ENCODE assay signal across 8 cellular contexts in genomic region chr3:15405448-15406050, GRCh38. TPM values are rescaled to one million over a fixed set of nuclear protein-coding genes. Genes with fewer than 3 reads are reported as not detected.
DNase-seq lines count a peak whose midpoint lies in the region; FAIRE-seq and TF ChIP-seq lines count a peak whose summit lies in the region.

No MANE protein-coding gene starts in this region.

- H4K20me1 ChIP-seq in endothelial cell of umbilical vein (replicated peaks; ENCODE audit: control insufficient read depth, extremely low read depth, insufficient read depth, low read length), result no peaks in the 10 kb centered on the region

- no peak overlapping the region for H2AFZ ChIP-seq in endothelial cell of umbilical vein (ENCODE audit: low read depth, low read length)

- H3K27ac ChIP-seq in A673 (ENCODE audit: low read depth, low read length, poor library complexity, severe bottlenecking) (no peak overlapping the region), endothelial cell of umbilical vein (ENCODE audit: insufficient read depth, low read depth, low read length) (no peak overlapping the region)

- FAIRE-seq in endothelial cell of umbilical vein (lab: Jason Lieb, UNC), result peak; percentile 82

- no peaks in the 10 kb centered on the region for H3K79me2 ChIP-seq in endothelial cell of umbilical vein (ENCODE audit: control insufficient read depth, insufficient read depth, low read length)

- in situ Hi-C loops in KBM-7 (cut with MboI; ENCODE audit: low pct_unique_long_range_greater_than_20kb, low sequenced_read_pairs), result loop anchor here (25.0 kb wide), 1 partner anchor 468 kb away; the partner anchor contains the start of gene NR2C2

- POLR2A ChIA-PET in A673 (lab: Charles Lee; ENCODE audit: low non-redundant PET) (interaction anchor here (0.6 kb wide), 2 partner anchors 20 to 40 kb away, joined by 3 to 5 read pairs; no protein-coding TSS in a partner anchor), GM10248 (lab: Yijun Ruan, JAX) (interaction anchor here (1.2 kb wide), 1 partner anchor 137 kb away, joined by 5 read pairs; no protein-coding TSS in a partner anchor), endothelial cell of umbilical vein (lab: Charles Lee) (interaction anchor here (0.6 to 1.9 kb wide), 3 partner anchors 78 to 200 kb away, joined by 4 to 8 read pairs (median 6); partner anchors contain the start of gene CAPN7)

- H3K9me1 ChIP-seq in endothelial cell of umbilical vein (replicated peaks; ENCODE audit: control insufficient read depth, extremely low read depth, insufficient read depth, low read length), result no peaks in the 10 kb centered on the region

- DNase-seq in A673 (ENCODE audit: low spot score) (peak; percentile 73), GM10248 (ENCODE audit: extremely low spot score) (peak; percentile 58), KBM-7 (peak; percentile 66), RPMI8226 (peak; percentile 69), endothelial cell of umbilical vein (ENCODE audit: low read depth, low spot score) (peak; percentile 71), middle frontal gyrus (ENCODE audit: extremely low spot score, low spot score) (peak; percentile 14), COR-L47 (lab: John Stamatoyannopoulos, UW) (no peak), NK-92 (lab: John Stamatoyannopoulos, UW; ENCODE audit: unreplicated experiment) (no peak)

- no peaks in the 10 kb centered on the region for H3K9me3 ChIP-seq in A673 (ENCODE audit: low read depth, low read length, poor library complexity, severe bottlenecking)
- no peaks in the 10 kb centered on the region for H3K9me3 ChIP-seq in endothelial cell of umbilical vein (replicated peaks; ENCODE audit: control insufficient read depth, insufficient read depth, low read length)

- H3K4me2 ChIP-seq in endothelial cell of umbilical vein (ENCODE audit: insufficient read depth, low read length), result no peak overlapping the region

- H3K4me3 ChIP-seq in A673 (ENCODE audit: low read depth, low read length, poor library complexity, severe bottlenecking), result no peak overlapping the region
- H3K4me3 ChIP-seq in endothelial cell of umbilical vein (replicated peaks in 1 of 3; ENCODE audit: insufficient read depth in 1 of 3, low read depth in 1 of 3, low read length in 3 of 3), result no peak overlapping the region

- BruUV-seq in A673 (replicated peaks; lab: Mats Ljungman, UMichigan) (no TSS peak), endothelial cell of umbilical vein (replicated peaks; lab: Mats Ljungman, UMichigan) (no TSS peak)

- intact Hi-C loops in A673 (cut with micrococcal nuclease; ENCODE audit: unreplicated experiment), result loop anchor here (1.0 to 5.0 kb wide), 2 partner anchors 203 to 288 kb away; no protein-coding TSS in a partner anchor
- intact Hi-C loops in endothelial cell of umbilical vein (cut with micrococcal nuclease), result loop anchor here (1.0 to 2.0 kb wide), 6 partner anchors 137 to 297 kb away; partner anchors contain the start of gene CAPN7

- H3K9ac ChIP-seq in endothelial cell of umbilical vein (replicated peaks; ENCODE audit: extremely low read depth, insufficient read depth, low read length), result no peak overlapping the region

- H3K4me1 ChIP-seq in A673 (ENCODE audit: insufficient read depth, low read length, poor library complexity, severe bottlenecking) (no peaks in the 10 kb centered on the region), endothelial cell of umbilical vein (ENCODE audit: control insufficient read depth, extremely low read depth, insufficient read depth, low read length) (no peaks in the 10 kb centered on the region)

- TF ChIP-seq CTCF in A673 (conservative IDR thresholded peaks at IDR 0.05; ENCODE audit: low read depth, low read length), result peak; percentile 75
- TF ChIP-seq CTCF in GM10248 (IDR thresholded peaks at IDR 0.05; ENCODE audit: control extremely low read depth, extremely low read depth, low read depth, missing control alignments), result peak; percentile 63
- peak; percentile 49 to 50 for TF ChIP-seq CTCF in endothelial cell of umbilical vein (IDR thresholded peaks at IDR 0.05; ENCODE audit: extremely low read depth in 1 of 2, insufficient read depth in 1 of 2, low read depth in 1 of 2, low read length in 2 of 2)

- H3K27me3 ChIP-seq in A673 (replicated peaks; ENCODE audit: insufficient read depth, low read depth, low read length, poor library complexity) (no peaks in the 10 kb centered on the region), endothelial cell of umbilical vein (ENCODE audit: control insufficient read depth in 2 of 2, insufficient read depth in 2 of 2, low read length in 2 of 2) (no peaks in the 10 kb centered on the region)

- dilution Hi-C loops in endothelial cell of umbilical vein (cut with MboI; ENCODE audit: extremely low pct_ligation_motif_present, low sequenced_read_pairs), result no loop called here

- TF ChIP-seq POLR2A in endothelial cell of umbilical vein (IDR thresholded peaks at IDR 0.05; ENCODE audit: low read depth, low read length), result no peak

- CTCF ChIA-PET in A673 (lab: Charles Lee) (interaction anchor here (0.6 to 1.9 kb wide), 8 partner anchors 40 to 205 kb away, joined by 3 to 22 read pairs (median 6); partner anchors contain the start of gene CAPN7), GM10248 (lab: Yijun Ruan, JAX) (interaction anchor here (0.6 to 3.4 kb wide), 53 partner anchors 9 to 483 kb away, joined by 3 to 151 read pairs (median 4); partner anchors contain the start of genes CAPN7, EAF1, METTL6 and SH3BP5), endothelial cell of umbilical vein (lab: Charles Lee) (interaction anchor here (0.6 to 13.9 kb wide), 66 partner anchors 9 to 407 kb away, joined by 3 to 350 read pairs (median 6); partner anchors contain the start of genes CAPN7 and SH3BP5)

- H3K36me3 ChIP-seq in A673 (ENCODE audit: insufficient read depth, low read length, poor library complexity, severe bottlenecking) (no peaks in the 10 kb centered on the region), endothelial cell of umbilical vein (ENCODE audit: control insufficient read depth in 2 of 2, extremely low read depth in 1 of 2, insufficient read depth in 2 of 2, low read length in 2 of 2) (peaks cover 0 to under 1% of the 10 kb centered on the region in 2 experiments)

TF ChIP-seq in endothelial cell of umbilical vein, 7 proteins besides CTCF, POLR2A, EP300 and RAD21:
- TF ChIP-seq GATA2 (IDR thresholded peaks at IDR 0.05; ENCODE audit: insufficient read depth, insufficient read length, low read depth, low read length) (no peak), JUN (IDR thresholded peaks at IDR 0.05; ENCODE audit: borderline replicate concordance, insufficient read depth, insufficient read length, low read depth) (no peak), EZH2 (IDR thresholded peaks at IDR 0.05; ENCODE audit: borderline replicate concordance, low read depth, low read length, severe bottlenecking) (no peak), MYC (IDR thresholded peaks at IDR 0.05; ENCODE audit: low read depth, low read length) (no peak), MAX (IDR thresholded peaks at IDR 0.05; ENCODE audit: insufficient read depth, insufficient read length) (no peak)

RNA-seq across cellular contexts. Expression of gene METTL6, which starts 21.8 kb away (rescaled TPM):
- total RNA-seq in A673 (2021) (24.4 and 25.7 TPM in 2 replicates), endothelial cell of umbilical vein (11.7 and 19.5 TPM in 2 replicates)
- polyA plus RNA-seq in endothelial cell of umbilical vein, result 12.7 and 13.9 TPM in 2 replicates
- 18.5 and 19.7 TPM in 2 replicates for polyA plus RNA-seq in endothelial cell of umbilical vein (2011; cell fraction: cytosol; rRNA removed)
- polyA plus RNA-seq in endothelial cell of umbilical vein (2011; cell fraction: nucleus; rRNA removed), result 13.4 and 14.0 TPM in 2 replicates
- polyA plus RNA-seq in endothelial cell of umbilical vein (2012), result 13.7 and 19.9 TPM in 2 replicates
- 13.8 and 15.6 TPM in 2 replicates for polyA minus RNA-seq in endothelial cell of umbilical vein
- 9.6 TPM for polyA minus RNA-seq in endothelial cell of umbilical vein (2011; cell fraction: cytosol; rRNA and poly(A)+ RNA removed)
- 5.7 and 6.7 TPM in 2 replicates for polyA minus RNA-seq in endothelial cell of umbilical vein (2011; cell fraction: nucleus; rRNA and poly(A)+ RNA removed)

RNA-seq across cellular contexts. Expression of gene EAF1, which starts 21.8 kb away (rescaled TPM):
- total RNA-seq in A673 (2021) (28.7 and 29.0 TPM in 2 replicates), endothelial cell of umbilical vein (16.0 and 18.2 TPM in 2 replicates)
- polyA plus RNA-seq in endothelial cell of umbilical vein, result 8.7 and 8.8 TPM in 2 replicates
- polyA plus RNA-seq in endothelial cell of umbilical vein (2011; cell fraction: cytosol; rRNA removed), result 8.5 TPM in 2 replicates
- 6.9 and 7.8 TPM in 2 replicates for polyA plus RNA-seq in endothelial cell of umbilical vein (2011; cell fraction: nucleus; rRNA removed)
- 11.4 and 13.7 TPM in 2 replicates for polyA plus RNA-seq in endothelial cell of umbilical vein (2012)
- 19.6 and 20.1 TPM in 2 replicates for polyA minus RNA-seq in endothelial cell of umbilical vein
- 15.2 TPM for polyA minus RNA-seq in endothelial cell of umbilical vein (2011; cell fraction: cytosol; rRNA and poly(A)+ RNA removed)
- 8.1 and 13.4 TPM in 2 replicates for polyA minus RNA-seq in endothelial cell of umbilical vein (2011; cell fraction: nucleus; rRNA and poly(A)+ RNA removed)

Comparison
In these comparisons a context has a peak if more than half of its experiments do, and no peak if none do; other contexts are left out.
1. DNase-seq: peak in A673 (single experiment), GM10248 (single experiment), KBM-7 (single experiment), RPMI8226 (single experiment), endothelial cell of umbilical vein (single experiment) and middle frontal gyrus (single experiment); none in COR-L47 (single experiment) and NK-92 (single experiment).
2. Peak in every context shown above with its lines, with median percentiles within 50 percentile points of each other: CTCF ChIP-seq.